25 cellular contexts compared by ENCODE assay signal in the genomic region with DNA sequence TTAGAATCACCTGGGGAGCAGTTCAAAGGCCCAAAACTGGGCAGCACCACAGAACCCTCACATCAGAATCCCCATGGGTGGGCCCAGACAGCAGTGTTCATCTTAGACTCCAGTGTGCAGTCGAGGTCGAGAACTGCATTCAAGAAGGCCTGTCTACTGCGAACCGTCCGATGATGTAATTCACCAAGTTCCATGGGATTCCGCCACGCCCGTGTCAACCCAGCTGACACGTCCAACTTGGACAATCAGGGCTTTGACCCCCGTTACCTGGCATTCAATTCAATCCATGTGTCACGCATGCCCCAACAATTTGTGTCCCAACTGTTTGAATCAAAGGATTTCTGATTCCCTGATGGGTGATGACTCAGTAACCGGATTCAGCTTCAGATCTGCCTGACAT.
"Had no signal": no experiment of that assay in that cellular context is flagged by ENCODE, and none has a peak within 500 bp of the region (broad histone marks: within the 10 kb centered on the region; RNA-seq: fewer than 3 reads in every experiment).

No MANE protein-coding gene starts in this region.

- H3K4me1 Mint-ChIP-seq: immature natural killer cell, memory B cell, natural killer cell had no signal

- H3K9me3 Mint-ChIP-seq: dendritic cell treated with granulocyte-macrophage colony-stimulating factor and Interleukin-4, amounts not matched to agents 40 ng/mL and 50 ng/mL, for 4 days; endodermal cell; immature natural killer cell; memory B cell; natural killer cell had no signal

- H3K4me1 ChIP-seq: colonic mucosa had no signal

- H3K36me3 ChIP-seq: colonic mucosa, thoracic aorta had no signal

- H3K9me3 ChIP-seq: colonic mucosa, esophagus squamous epithelium, neutrophil, thoracic aorta, tibial nerve, upper lobe of left lung had no signal

- H3K27ac Mint-ChIP-seq: dendritic cell treated with granulocyte-macrophage colony-stimulating factor and Interleukin-4, amounts not matched to agents 40 ng/mL and 50 ng/mL, for 4 days; endodermal cell; immature natural killer cell; memory B cell; natural killer cell; progenitor cell of endocrine pancreas had no signal

- H3K4me3 Mint-ChIP-seq: dendritic cell treated with granulocyte-macrophage colony-stimulating factor and Interleukin-4, amounts not matched to agents 40 ng/mL and 50 ng/mL, for 4 days; endodermal cell; immature natural killer cell; memory B cell; natural killer cell had no signal

- H3K36me3 Mint-ChIP-seq: natural killer cell had no signal

- H3K4me3 ChIP-seq: colonic mucosa, esophagus squamous epithelium, lung, smooth muscle cell, thoracic aorta, tibial nerve, upper lobe of left lung had no signal

- H3K27ac ChIP-seq: colonic mucosa, esophagus squamous epithelium, neutrophil, parathyroid adenoma, thoracic aorta, tibial nerve, upper lobe of left lung had no signal

- ATAC-seq: natural killer cell, sciatic nerve had no signal

- DNase-seq: colonic mucosa; effector CD8-positive, alpha-beta T cell; endodermal cell; esophagus squamous epithelium; foreskin melanocyte; glutamatergic neuron; hypothalamus; immature natural killer cell; natural killer cell; stimulated activated CD4-positive, alpha-beta T cell treated with anti-CD3 and anti-CD28 coated beads, Interleukin-12 subunit alpha, Interleukin-12 subunit beta, amount 100 ng/mL, for 4 hours; stimulated activated CD4-positive, alpha-beta T cell treated with anti-CD3 and anti-CD28 coated beads, Interleukin-1b, Interleukin-23, amount 100 ng/mL, for 48 hours; stimulated activated CD4-positive, alpha-beta T cell treated with anti-CD3 and anti-CD28 coated beads, Interleukin-4, amount 100 ng/mL, for 1 hour; stimulated activated CD8-positive, alpha-beta memory T cell treated with anti-CD3 and anti-CD28 coated beads, Interleukin-4, amount 100 ng/mL, for 48 hours; stimulated activated naive CD4-positive, alpha-beta T cell treated with Interleukin-2 at 50 U/mL for 16 hours; upper lobe of left lung had no signal

- H3K27me3 ChIP-seq: colonic mucosa, esophagus squamous epithelium, neutrophil, tibial nerve, upper lobe of left lung had no signal
